8 cellular contexts compared by ENCODE assay signal in genomic region chr2:17538022-17538843, GRCh38. TPM values are rescaled to one million over a fixed set of nuclear protein-coding genes. Genes with fewer than 3 reads are reported as not detected.
A peak's percentile ranks its signal among the peaks of the same experiment; 100 is the strongest.
DNase-seq lines count a peak whose midpoint lies in the region; ATAC-seq and TF ChIP-seq lines count a peak whose summit lies in the region.

No MANE protein-coding gene starts in this region.

- no peak overlapping the region for H4K8ac ChIP-seq in mesendoderm (ENCODE audit: low read depth, low read length)

- H3K4me1 ChIP-seq in mesendoderm (ENCODE audit: control insufficient read depth, low read depth, low read length), result peaks cover 5% of the 10 kb centered on the region

- H2BK120ac ChIP-seq in mesendoderm (ENCODE audit: low read depth, low read length), result no peak overlapping the region

- H3K27ac ChIP-seq in mesendoderm (ENCODE audit: low read depth, low read length), result no peak overlapping the region

- H3K18ac ChIP-seq in mesendoderm (ENCODE audit: low read length), result peak overlapping the region; percentile 12

- no peak overlapping the region for H4K5ac ChIP-seq in mesendoderm (ENCODE audit: low read length)

- H3K9ac ChIP-seq in mesendoderm (ENCODE audit: low read length), result peak overlapping the region; percentile 82

- no peak overlapping the region for H2BK15ac ChIP-seq in mesendoderm (replicated peaks; ENCODE audit: low read depth)

- WGBS in mesendoderm (ENCODE audit: extremely low coverage, insufficient coverage, low lambda C conversion rate), result no CpG with 5 or more reads among the region's 30 CpGs

- peak overlapping the region; percentile 91 for H3K56ac ChIP-seq in mesendoderm (ENCODE audit: low read length)

- TF ChIP-seq CTCF in choroid plexus epithelial cell (conservative IDR thresholded peaks at IDR 0.05; ENCODE audit: low read depth, low read length), result no peak

- DNase-seq in choroid plexus epithelial cell (ENCODE audit: low read depth), result peak; percentile 26
- peak; percentile 61 for DNase-seq in mesendoderm
- no peak for DNase-seq in cortex of kidney (lab: John Stamatoyannopoulos, UW)
- no peak for DNase-seq in NCI-H1436 treated with DMSO at 0.1 percent for 48 hours (lab: John Stamatoyannopoulos, UW)
- DNase-seq in stimulated activated CD8-positive, alpha-beta memory T cell treated with anti-CD3 and anti-CD28 coated beads, Interleukin-4, amount 100 ng/mL, for 48 hours, result no peak

- H2AK5ac ChIP-seq in mesendoderm (ENCODE audit: low read length), result no peak overlapping the region

- ATAC-seq in GM19025 (IDR thresholded peaks at IDR 0.05; ENCODE audit: low read depth, unreplicated experiment) (peak; percentile 34), HG03378 (IDR thresholded peaks at IDR 0.05; ENCODE audit: unreplicated experiment) (peak; percentile 37), GM19351 (IDR thresholded peaks at IDR 0.05; ENCODE audit: unreplicated experiment) (no peak)

- H3K27me3 ChIP-seq in mesendoderm (ENCODE audit: insufficient read depth, low read length, poor library complexity), result no peaks in the 10 kb centered on the region

- peak overlapping the region; percentile 97 for H3K4me2 ChIP-seq in mesendoderm (ENCODE audit: low read length)

- peak overlapping the region; percentile 51 for H3K4me3 ChIP-seq in choroid plexus epithelial cell (ENCODE audit: low read depth, low read length)
- peak overlapping the region; percentile 12 for H3K4me3 ChIP-seq in mesendoderm (ENCODE audit: low read length)

- H3K79me2 ChIP-seq in mesendoderm (ENCODE audit: control insufficient read depth, insufficient read depth, low read length), result peaks cover 12% of the 10 kb centered on the region

- H3K23ac ChIP-seq in mesendoderm (ENCODE audit: low read length), result no peak overlapping the region

- no peak overlapping the region for H3K4ac ChIP-seq in mesendoderm (ENCODE audit: low read depth, low read length)

- no peak overlapping the region for H2BK5ac ChIP-seq in mesendoderm (ENCODE audit: low read length)

- no peaks in the 10 kb centered on the region for H3K36me3 ChIP-seq in mesendoderm (ENCODE audit: control insufficient read depth, insufficient read depth, low read length)

- no peaks in the 10 kb centered on the region for H3K79me1 ChIP-seq in mesendoderm (ENCODE audit: low read length)

RNA-seq across cellular contexts. Expression of gene VSNL1, which starts 2.3 kb away (rescaled TPM):
- 63.8 TPM for polyA plus RNA-seq in mesendoderm (2013, experiment 1 of 2)
- polyA plus RNA-seq in mesendoderm (2013, experiment 2 of 2), result 66.9 TPM

RNA-seq across cellular contexts. Expression of gene RAD51AP2, which starts 20.0 kb away (rescaled TPM):
- 0.07 TPM for polyA plus RNA-seq in mesendoderm (2013, experiment 1 of 2)
- 0.07 TPM for polyA plus RNA-seq in mesendoderm (2013, experiment 2 of 2)

Comparison
In these comparisons a context has a peak if more than half of its experiments do, and no peak if none do; other contexts are left out.
1. DNase-seq: peak in choroid plexus epithelial cell (single experiment) and mesendoderm (single experiment); none in cortex of kidney (single experiment), NCI-H1436 treated with DMSO at 0.1 percent for 48 hours (single experiment) and stimulated activated CD8-positive, alpha-beta memory T cell treated with anti-CD3 and anti-CD28 coated beads, Interleukin-4, amount 100 ng/mL, for 48 hours (single experiment).